8 cellular contexts compared by ENCODE assay signal in genomic region chr15:75042730-75043508, GRCh38. TPM values are rescaled to one million over a fixed set of nuclear protein-coding genes. Genes with fewer than 3 reads are reported as not detected.
DNase-seq lines count a peak whose midpoint lies in the region; ATAC-seq, FAIRE-seq and TF ChIP-seq lines count a peak whose summit lies in the region.

No MANE protein-coding gene starts in this region.

- peak overlapping the region in 1 of 2 donors; percentile 28 for H3K4me3 ChIP-seq in ascending aorta

- peak in 11 of 14 donors; percentile 25 to 83 (median 62) for DNase-seq in C1 segment of cervical spinal cord (lab: John Stamatoyannopoulos, UW)
- peak; percentile 62 for DNase-seq in GM19239 (ENCODE audit: insufficient read length, low spot score)
- peak; percentile 85 for DNase-seq in SW480 (ENCODE audit: low spot score)
- peak; percentile 81 to 89 for DNase-seq in ascending aorta (ENCODE audit: low spot score in 2 of 2)
- DNase-seq in iPS-NIHi7 (ENCODE audit: extremely low spot score): peak; percentile 53
- DNase-seq in stimulated activated CD4-positive, alpha-beta T cell treated with anti-CD3 and anti-CD28 coated beads, Interleukin-12 subunit alpha, Interleukin-12 subunit beta, amount 100 ng/mL, for 4 hours: peak; percentile 31
- DNase-seq in NCI-H226: no peak

- FAIRE-seq in GM19239 (lab: Jason Lieb, UNC): peak; percentile 99

- peak overlapping the region; percentile 92 to 95 for H3K27ac ChIP-seq in ascending aorta

- no peaks in the 10 kb centered on the region for H3K9me3 ChIP-seq in ascending aorta

- TF ChIP-seq CTCF in ascending aorta (IDR thresholded peaks at IDR 0.05): peak; percentile 25 to 54 (median 50)

- peak; percentile 77 for ATAC-seq in HG03354 (IDR thresholded peaks at IDR 0.05; ENCODE audit: poor library complexity, severe bottlenecking, unreplicated experiment)

- no peaks in the 10 kb centered on the region for H3K27me3 ChIP-seq in ascending aorta

- H3K4me1 ChIP-seq in ascending aorta: peaks cover 25 to 41% of the 10 kb centered on the region in 2 donors

- intact Hi-C loops in ascending aorta (cut with DNase I): loop anchor here (1.0 to 2.0 kb wide), 4 partner anchors 14 to 161 kb away; no protein-coding TSS in a partner anchor

- no peaks in the 10 kb centered on the region for H3K36me3 ChIP-seq in ascending aorta

RNA-seq across cellular contexts. Expression of gene PPCDC, which starts 19.5 kb away (rescaled TPM):
- total RNA-seq in ascending aorta: 8.9 TPM

RNA-seq across cellular contexts. Expression of gene SCAMP5, which starts 47.6 kb away (rescaled TPM):
- 0.43 TPM for total RNA-seq in ascending aorta
